In the genomic region with DNA sequence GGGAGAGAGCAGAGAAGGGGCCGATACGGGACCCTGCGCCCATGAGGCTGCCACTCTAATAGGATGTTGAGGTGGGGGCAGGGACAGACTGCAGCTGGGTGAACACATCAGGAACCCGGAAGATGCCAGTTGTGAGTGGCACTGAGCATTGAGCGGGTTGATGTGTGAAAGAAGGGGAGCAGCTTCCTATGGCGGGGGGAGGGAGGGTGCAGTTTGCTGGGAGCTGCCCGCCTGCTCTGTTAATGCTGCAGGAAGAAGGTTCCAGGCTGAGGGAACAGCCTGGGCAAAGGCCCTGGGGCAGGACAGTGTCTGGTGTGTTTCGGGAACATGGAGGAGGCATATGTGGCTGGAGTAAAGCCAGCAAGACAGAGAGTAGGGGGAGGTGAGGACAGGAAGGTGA, we compare ENCODE assay signal across 10 cellular contexts. TPM values are rescaled to one million over a fixed set of nuclear protein-coding genes. Genes with fewer than 3 reads are reported as not detected.
DNase-seq lines count a peak whose midpoint lies in the region; ATAC-seq, FAIRE-seq and TF ChIP-seq lines count a peak whose summit lies in the region.
"Had no signal": no experiment of that assay in that cellular context is flagged by ENCODE, and none has a peak within 500 bp of the region (broad histone marks: within the 10 kb centered on the region; RNA-seq: fewer than 3 reads in every experiment).

No MANE protein-coding gene starts in this region.

- H3K4me3 ChIP-seq in kidney (ENCODE audit: low read length in 2 of 2): no peak overlapping the region

- no peaks in the 10 kb centered on the region for H3K27me3 Mint-ChIP-seq in activated naive CD4-positive, alpha-beta T cell treated with anti-CD3 and anti-CD28 coated beads, Interleukin-2, amount 10 ng/mL, durations not matched to agents 7 days and 5 days
- H3K27me3 Mint-ChIP-seq in activated CD4-positive, alpha-beta memory T cell treated with anti-CD3 and anti-CD28 coated beads, Interleukin-2, amount 10 ng/mL, durations not matched to agents 7 days and 5 days: no peaks in the 10 kb centered on the region
- H3K27me3 Mint-ChIP-seq in stimulated activated naive B cell treated with anti-CD40 and anti-IgM and Interleukin-4, amounts not matched to agents 10 μg/mL and 1 μg/mL and 100 μg/mL, for 72 hours: no peaks in the 10 kb centered on the region

- H3K4me1 Mint-ChIP-seq in activated naive CD4-positive, alpha-beta T cell treated with anti-CD3 and anti-CD28 coated beads, Interleukin-2, amount 10 ng/mL, durations not matched to agents 7 days and 5 days: peaks cover 66% of the 10 kb centered on the region
- H3K4me1 Mint-ChIP-seq in activated CD4-positive, alpha-beta memory T cell treated with anti-CD3 and anti-CD28 coated beads, Interleukin-2, amount 10 ng/mL, durations not matched to agents 7 days and 5 days: peaks cover 54% of the 10 kb centered on the region
- peaks cover 54 to 81% of the 10 kb centered on the region in 2 donors for H3K4me1 Mint-ChIP-seq in stimulated activated naive B cell treated with anti-CD40 and anti-IgM and Interleukin-4, amounts not matched to agents 10 μg/mL and 1 μg/mL and 100 μg/mL, for 72 hours

- intact Hi-C loops in kidney (cut with DNase I): no loop called here

- peak overlapping the region; percentile 92 to 94 for H3K27ac ChIP-seq in kidney (ENCODE audit: low read depth in 2 of 2, low read length in 2 of 2)

- no peak for FAIRE-seq in kidney (lab: Jason Lieb, UNC)
- FAIRE-seq: G401.6 had no signal

- H3K9ac ChIP-seq in kidney (ENCODE audit: low read length in 2 of 2): peak overlapping the region in 1 of 2 donors; percentile 51

- H3K9me3 ChIP-seq in kidney (ENCODE audit: control insufficient read depth in 1 of 2, low read length in 2 of 2): no peaks in the 10 kb centered on the region

- H3K36me3 ChIP-seq in kidney (ENCODE audit: control insufficient read depth in 1 of 2, insufficient read depth in 2 of 2, low read length in 2 of 2): no peaks in the 10 kb centered on the region

- no peak for ATAC-seq in stimulated activated naive B cell treated with anti-CD40 and anti-IgM and Interleukin-4, amounts not matched to agents 10 μg/mL and 1 μg/mL and 100 μg/mL, for 72 hours (replicated peaks)

- peaks cover 71% of the 10 kb centered on the region in 2 donors for H3K4me1 ChIP-seq in kidney (ENCODE audit: control insufficient read depth in 1 of 2, insufficient read depth in 1 of 2, low read depth in 1 of 2, low read length in 2 of 2)

- H3K27ac Mint-ChIP-seq in activated naive CD4-positive, alpha-beta T cell treated with anti-CD3 and anti-CD28 coated beads, Interleukin-2, amount 10 ng/mL, durations not matched to agents 7 days and 5 days: peak overlapping the region; percentile 53
- H3K27ac Mint-ChIP-seq in activated CD4-positive, alpha-beta memory T cell treated with anti-CD3 and anti-CD28 coated beads, Interleukin-2, amount 10 ng/mL, durations not matched to agents 7 days and 5 days: peak overlapping the region; percentile 54
- H3K27ac Mint-ChIP-seq in stimulated activated naive B cell treated with anti-CD40 and anti-IgM and Interleukin-4, amounts not matched to agents 10 μg/mL and 1 μg/mL and 100 μg/mL, for 72 hours: peak overlapping the region; percentile 69

- CTCF ChIA-PET in activated naive CD4-positive, alpha-beta T cell treated with anti-CD3 and anti-CD28 coated beads, Interleukin-2, amount 10 ng/mL, durations not matched to agents 7 days and 5 days (lab: Charles Lee): no interaction called here
- CTCF ChIA-PET in activated CD4-positive, alpha-beta memory T cell treated with anti-CD3 and anti-CD28 coated beads, Interleukin-2, amount 10 ng/mL, durations not matched to agents 7 days and 5 days (lab: Charles Lee): no interaction called here

- no peak for DNase-seq in activated naive CD4-positive, alpha-beta T cell treated with anti-CD3 and anti-CD28 coated beads, Interleukin-2, amount 10 ng/mL, durations not matched to agents 7 days and 5 days
- DNase-seq in activated naive CD4-positive, alpha-beta T cell treated with anti-CD3 and anti-CD28 coated beads, Interleukin-2, amount 50 U/mL, for 16 hours: no peak
- no peak for DNase-seq in activated CD4-positive, alpha-beta memory T cell treated with anti-CD3 and anti-CD28 coated beads, Interleukin-2, amount 10 ng/mL, durations not matched to agents 7 days and 5 days
- no peak for DNase-seq in kidney
- no peak for DNase-seq in stimulated activated naive B cell treated with anti-CD40 and anti-IgM and Interleukin-4, amounts not matched to agents 10 μg/mL and 1 μg/mL and 100 μg/mL, for 72 hours
- no peak for DNase-seq in NCI-H2107 treated with DMSO at 0.1 percent for 48 hours (lab: John Stamatoyannopoulos, UW; ENCODE audit: unreplicated experiment)
- DNase-seq in effector CD8-positive, alpha-beta T cell (lab: John Stamatoyannopoulos, UW): no peak
- no peak for DNase-seq in NCI-H69 (lab: John Stamatoyannopoulos, UW)
- DNase-seq: activated T-cell treated with anti-CD3 and anti-CD28 coated beads, Interleukin-2, amount 50 U/mL, for 48 hours had no signal

- peaks cover 5% of the 10 kb centered on the region for H3K36me3 Mint-ChIP-seq in activated naive CD4-positive, alpha-beta T cell treated with anti-CD3 and anti-CD28 coated beads, Interleukin-2, amount 10 ng/mL, durations not matched to agents 7 days and 5 days
- peaks cover 6% of the 10 kb centered on the region for H3K36me3 Mint-ChIP-seq in activated CD4-positive, alpha-beta memory T cell treated with anti-CD3 and anti-CD28 coated beads, Interleukin-2, amount 10 ng/mL, durations not matched to agents 7 days and 5 days (ENCODE audit: low read depth)
- H3K36me3 Mint-ChIP-seq in stimulated activated naive B cell treated with anti-CD40 and anti-IgM and Interleukin-4, amounts not matched to agents 10 μg/mL and 1 μg/mL and 100 μg/mL, for 72 hours: peaks cover 6 to 9% of the 10 kb centered on the region in 2 donors

- POLR2A ChIA-PET in activated CD4-positive, alpha-beta memory T cell treated with anti-CD3 and anti-CD28 coated beads, Interleukin-2, amount 10 ng/mL, durations not matched to agents 7 days and 5 days (lab: Charles Lee): no interaction called here

- H3K9me3 Mint-ChIP-seq in activated naive CD4-positive, alpha-beta T cell treated with anti-CD3 and anti-CD28 coated beads, Interleukin-2, amount 10 ng/mL, durations not matched to agents 7 days and 5 days: no peaks in the 10 kb centered on the region
- no peaks in the 10 kb centered on the region for H3K9me3 Mint-ChIP-seq in activated CD4-positive, alpha-beta memory T cell treated with anti-CD3 and anti-CD28 coated beads, Interleukin-2, amount 10 ng/mL, durations not matched to agents 7 days and 5 days
- no peaks in the 10 kb centered on the region for H3K9me3 Mint-ChIP-seq in stimulated activated naive B cell treated with anti-CD40 and anti-IgM and Interleukin-4, amounts not matched to agents 10 μg/mL and 1 μg/mL and 100 μg/mL, for 72 hours

- TF ChIP-seq CTCF in kidney (IDR thresholded peaks at IDR 0.05; ENCODE audit: borderline replicate concordance, extremely low read depth, insufficient read depth): no peak

- H3K4me3 Mint-ChIP-seq in activated naive CD4-positive, alpha-beta T cell treated with anti-CD3 and anti-CD28 coated beads, Interleukin-2, amount 10 ng/mL, durations not matched to agents 7 days and 5 days: no peak overlapping the region
- H3K4me3 Mint-ChIP-seq in activated CD4-positive, alpha-beta memory T cell treated with anti-CD3 and anti-CD28 coated beads, Interleukin-2, amount 10 ng/mL, durations not matched to agents 7 days and 5 days: no peak overlapping the region
- H3K4me3 Mint-ChIP-seq in stimulated activated naive B cell treated with anti-CD40 and anti-IgM and Interleukin-4, amounts not matched to agents 10 μg/mL and 1 μg/mL and 100 μg/mL, for 72 hours: no peak overlapping the region

RNA-seq across cellular contexts. Expression of gene DNM2, which starts 29.8 kb away (rescaled TPM):
- 100 to 1,000 TPM; 277 to 288 TPM for total RNA-seq in activated CD4-positive, alpha-beta memory T cell treated with anti-CD3 and anti-CD28 coated beads, Interleukin-2, amount 10 ng/mL, durations not matched to agents 7 days and 5 days
- 226 TPM for total RNA-seq in kidney
- 79.0 TPM for polyA plus RNA-seq in kidney (ENCODE audit: insufficient read depth, low read depth, low replicate concordance)

RNA-seq across cellular contexts. Expression of gene QTRT1, which starts 46.4 kb away (rescaled TPM):
- 10 to 100 TPM; 24.0 to 26.4 TPM for total RNA-seq in activated CD4-positive, alpha-beta memory T cell treated with anti-CD3 and anti-CD28 coated beads, Interleukin-2, amount 10 ng/mL, durations not matched to agents 7 days and 5 days
- 55.2 TPM for total RNA-seq in kidney
- polyA plus RNA-seq in kidney (ENCODE audit: insufficient read depth, low read depth, low replicate concordance): 77.2 TPM
